9 cellular contexts compared by ENCODE assay signal in genomic region chr11:63762662-63763505, GRCh38. TPM values are rescaled to one million over a fixed set of nuclear protein-coding genes. Genes with fewer than 3 reads are reported as not detected.
DNase-seq lines count a peak whose midpoint lies in the region; ATAC-seq and TF ChIP-seq lines count a peak whose summit lies in the region.
"Had no signal": no experiment of that assay in that cellular context is flagged by ENCODE, and none has a peak within 500 bp of the region (broad histone marks: within the 10 kb centered on the region; RNA-seq: fewer than 3 reads in every experiment).

No MANE protein-coding gene starts in this region.

- POLR2A ChIA-PET in Caco-2 (lab: Charles Lee) = no interaction called here

- H3K27ac ChIP-seq in brain microvascular endothelial cell (no peak overlapping the region), gastrocnemius medialis (peak overlapping the region; percentile 14 to 58 (median 40))

- H3K27me3 ChIP-seq in HAP-1 (ENCODE audit: low read depth) (no peaks in the 10 kb centered on the region), brain microvascular endothelial cell (replicated peaks) (no peaks in the 10 kb centered on the region), gastrocnemius medialis (no peaks in the 10 kb centered on the region), Caco-2 (replicated peaks; ENCODE audit: control insufficient read depth, insufficient read depth, low read length) (no peaks in the 10 kb centered on the region)

- H3K4me3 Mint-ChIP-seq in Caco-2 (ENCODE audit: unreplicated experiment) = no peak overlapping the region
- H3K4me3 Mint-ChIP-seq: activated naive CD4-positive, alpha-beta T cell treated with anti-CD3 and anti-CD28 coated beads, Interleukin-2, amount 50 U/mL, for 24 hours had no signal

- no peaks in the 10 kb centered on the region for H3K9me3 Mint-ChIP-seq in Caco-2 (ENCODE audit: unreplicated experiment)
- H3K9me3 Mint-ChIP-seq: activated naive CD4-positive, alpha-beta T cell treated with anti-CD3 and anti-CD28 coated beads, Interleukin-2, amount 50 U/mL, for 24 hours had no signal

- H3K9me3 ChIP-seq in HAP-1 = no peaks in the 10 kb centered on the region
- no peaks in the 10 kb centered on the region for H3K9me3 ChIP-seq in gastrocnemius medialis
- H3K9me3 ChIP-seq in Caco-2 = no peaks in the 10 kb centered on the region

- TF ChIP-seq CTCF in brain microvascular endothelial cell (IDR thresholded peaks at IDR 0.05; ENCODE audit: low read depth, low read length, missing control alignments) (no peak), gastrocnemius medialis (IDR thresholded peaks at IDR 0.05 in 4 of 5, conservative IDR thresholded peaks at IDR 0.05 in 1 of 5) (no peak), Caco-2 (IDR thresholded peaks at IDR 0.05; ENCODE audit: insufficient read depth in 1 of 2, low read depth in 1 of 2, low read length in 1 of 2, severe bottlenecking in 1 of 2, unreplicated experiment in 1 of 2) (no peak)

- BruUV-seq in Caco-2 (replicated peaks; lab: Mats Ljungman, UMichigan) = no TSS peak

- DNase-seq in HAP-1 (ENCODE audit: low spot score in 2 of 2) (peak; percentile 85 to 88), brain microvascular endothelial cell (no peak), iPS-NIHi11 (ENCODE audit: low spot score) (peak; percentile 52), gastrocnemius medialis (no peak), Caco-2 (no peak)
- no peak for DNase-seq in activated CD4-positive, CD25-positive, alpha-beta regulatory T cell (lab: John Stamatoyannopoulos, UW)

- peaks cover 35% of the 10 kb centered on the region for H3K36me3 ChIP-seq in HAP-1 (replicated peaks)
- peaks cover 27% of the 10 kb centered on the region for H3K36me3 ChIP-seq in brain microvascular endothelial cell (replicated peaks)
- H3K36me3 ChIP-seq in gastrocnemius medialis = peaks cover 0 to 10% of the 10 kb centered on the region in 2 donors
- peaks cover 5% of the 10 kb centered on the region for H3K36me3 ChIP-seq in Caco-2 (ENCODE audit: control insufficient read depth, insufficient read depth, low read length)

- no peak for TF ChIP-seq POLR2A in gastrocnemius medialis (IDR thresholded peaks at IDR 0.05)

- H3K4me1 ChIP-seq in HAP-1 (peaks cover 24% of the 10 kb centered on the region), gastrocnemius medialis (peaks cover 8 to 18% of the 10 kb centered on the region in 2 donors), Caco-2 (peaks cover 32% of the 10 kb centered on the region)

- intact Hi-C loops in gastrocnemius medialis (cut with DNase I; ENCODE audit: low total_unique reads) = loop anchor here (10.0 kb wide), 1 partner anchor 112 kb away; no protein-coding TSS in a partner anchor
- intact Hi-C loops in Caco-2 (cut with micrococcal nuclease; ENCODE audit: unreplicated experiment) = no loop called here

- in situ Hi-C loops in HAP-1 (cut with MboI; ENCODE audit: low sequenced_read_pairs) (no loop called here), brain microvascular endothelial cell (cut with HindIII; ENCODE audit: low pct_ligation_motif_present, low sequenced_read_pairs) (no loop called here), gastrocnemius medialis (cut with MboI; ENCODE audit: low sequenced_read_pairs in 4 of 4) (loop anchor here in 1 of 4 donors (10.0 kb wide), 1 partner anchor 182 kb away; no protein-coding TSS in a partner anchor)

- peak; percentile 24 to 34 for ATAC-seq in gastrocnemius medialis
- no peak for ATAC-seq in GM19455 (IDR thresholded peaks at IDR 0.05; ENCODE audit: unreplicated experiment)
- ATAC-seq in HG02973 (IDR thresholded peaks at IDR 0.05; ENCODE audit: unreplicated experiment) = no peak

- H3K27me3 Mint-ChIP-seq in Caco-2 (ENCODE audit: insufficient read depth, unreplicated experiment) = no peaks in the 10 kb centered on the region
- H3K27me3 Mint-ChIP-seq: activated naive CD4-positive, alpha-beta T cell treated with anti-CD3 and anti-CD28 coated beads, Interleukin-2, amount 50 U/mL, for 24 hours had no signal

- CTCF ChIA-PET in Caco-2 (lab: Charles Lee) = no interaction called here

- H3K27ac Mint-ChIP-seq in Caco-2 (ENCODE audit: unreplicated experiment) = no peak overlapping the region
- H3K27ac Mint-ChIP-seq: activated naive CD4-positive, alpha-beta T cell treated with anti-CD3 and anti-CD28 coated beads, Interleukin-2, amount 50 U/mL, for 24 hours had no signal

- H3K4me1 Mint-ChIP-seq in Caco-2 (ENCODE audit: low read depth, unreplicated experiment) = peaks cover 26% of the 10 kb centered on the region

- H3K4me3 ChIP-seq in HAP-1 (peak overlapping the region; percentile 15), brain microvascular endothelial cell (ENCODE audit: low read depth, low read length) (peak overlapping the region; percentile 42), gastrocnemius medialis (peak overlapping the region; percentile 46 to 68 (median 56)), Caco-2 (ENCODE audit: low read depth, low read length) (no peak overlapping the region)

- H3K36me3 Mint-ChIP-seq in Caco-2 (ENCODE audit: insufficient read depth, unreplicated experiment) = peaks cover 76% of the 10 kb centered on the region

RNA-seq across cellular contexts. Expression of gene ZFTA, which starts 5.7 kb away (rescaled TPM):
- 10 to 100 TPM in 2 of 4 donors, 1 to 10 TPM in 2; 6.9 to 18.6 (median 11.8) TPM for total RNA-seq in gastrocnemius medialis
- total RNA-seq in Caco-2 (2022) = 30.8 and 31.0 TPM in 2 replicates

RNA-seq across cellular contexts. Expression of gene SPINDOC, which starts 50.4 kb away (rescaled TPM):
- total RNA-seq in gastrocnemius medialis (1 to 10 TPM; 2.7 to 6.3 (median 3.5) TPM), Caco-2 (2022) (71.2 and 72.1 TPM in 2 replicates)

Comparison
In these comparisons a context has a peak if more than half of its experiments do, and no peak if none do; other contexts are left out.
1. DNase-seq: peak in HAP-1 (2 of 2) and iPS-NIHi11 (single experiment); none in brain microvascular endothelial cell (single experiment), gastrocnemius medialis (0 of 2), activated CD4-positive, CD25-positive, alpha-beta regulatory T cell (0 of 4) and Caco-2 (0 of 2).
2. ATAC-seq: peak in gastrocnemius medialis (2 of 2); none in GM19455 (single experiment) and HG02973 (single experiment).